ENCODE assay signal across 8 cellular contexts in genomic region chr2:10283106-10284062, GRCh38. TPM values are rescaled to one million over a fixed set of nuclear protein-coding genes. Genes with fewer than 3 reads are reported as not detected.
A peak's percentile ranks its signal among the peaks of the same experiment; 100 is the strongest.
DNase-seq lines count a peak whose midpoint lies in the region; ATAC-seq and TF ChIP-seq lines count a peak whose summit lies in the region.

No MANE protein-coding gene starts in this region.

- WGBS in adrenal gland, 4 donors = 55 to 76% (median 60%) methylated on average over 5 to 16 of the region's 16 CpGs

- TF ChIP-seq POLR2A in adrenal gland (IDR thresholded peaks at IDR 0.05) = peak in 1 of 2 donors; percentile 63

- no peak for TF ChIP-seq CTCF in adrenal gland (IDR thresholded peaks at IDR 0.05)

- peak; percentile 68 to 76 for DNase-seq in AML-193 (lab: John Stamatoyannopoulos, UW)
- peak; percentile 45 to 58 for DNase-seq in Kasumi-1 (lab: John Stamatoyannopoulos, UW)
- DNase-seq in adrenal gland = peak; percentile 78 to 88 (median 85)
- peak; percentile 64 for DNase-seq in medulla oblongata (ENCODE audit: extremely low spot score)
- no peak for DNase-seq in NCI-H1105 treated with DMSO at 0.1 percent for 48 hours (lab: John Stamatoyannopoulos, UW)
- no peak for DNase-seq in G401 (ENCODE audit: low spot score)

- H3K9me3 ChIP-seq in adrenal gland (replicated peaks in 1 of 3) = no peaks in the 10 kb centered on the region

- no peaks in the 10 kb centered on the region for H3K27me3 ChIP-seq in adrenal gland

- H3K4me1 ChIP-seq in adrenal gland (replicated peaks in 1 of 2) = peaks cover 26 to 30% of the 10 kb centered on the region in 2 donors

- in situ Hi-C loops in G401 (cut with HindIII; ENCODE audit: low sequenced_read_pairs) = no loop called here

- ATAC-seq in GM21786 (IDR thresholded peaks at IDR 0.05; ENCODE audit: unreplicated experiment) (no peak), HG03039 (IDR thresholded peaks at IDR 0.05; ENCODE audit: unreplicated experiment) (no peak)

- H3K27ac ChIP-seq in adrenal gland = peak overlapping the region; percentile 35 to 83 (median 74)

- intact Hi-C loops in adrenal gland (cut with DNase I) = no loop called here

- no peaks in the 10 kb centered on the region for H3K36me3 ChIP-seq in adrenal gland (replicated peaks in 1 of 2)

- H3K4me3 ChIP-seq in adrenal gland = no peak overlapping the region

RNA-seq across cellular contexts. Expression of gene HPCAL1, which starts 19.3 kb away (rescaled TPM):
- 100 to 1,000 TPM in 1 of 8 donors, 10 to 100 TPM in 7; 49.9 to 118 (median 78.3) TPM for total RNA-seq in adrenal gland
- 10 to 100 TPM; 43.0 to 58.2 (median 45.9) TPM for polyA plus RNA-seq in adrenal gland
- total RNA-seq in G401 (2014; rRNA removed; shearing (Covaris generic)) = 12.7 and 34.8 TPM in 2 replicates

Comparison
In these comparisons a context has a peak if more than half of its experiments do, and no peak if none do; other contexts are left out.
1. DNase-seq: peak in AML-193 (2 of 2), Kasumi-1 (2 of 2), adrenal gland (7 of 7) and medulla oblongata (single experiment); none in NCI-H1105 treated with DMSO at 0.1 percent for 48 hours (single experiment) and G401 (single experiment).